In genomic region chr3:136753112-136753939, GRCh38 we compare ENCODE assay signal across 8 cellular contexts. TPM values are rescaled to one million over a fixed set of nuclear protein-coding genes. Genes with fewer than 3 reads are reported as not detected.
DNase-seq lines count a peak whose midpoint lies in the region; ATAC-seq and TF ChIP-seq lines count a peak whose summit lies in the region.

No MANE protein-coding gene starts in this region.

- WGBS in sigmoid colon, 2 donors = 13 to 52% methylated on average over 13 of the region's 13 CpGs

- no peaks in the 10 kb centered on the region for H3K9me2 ChIP-seq in HCT116 (ENCODE audit: insufficient read depth)

- TSS peak; percentile 79 for BruUV-seq in HCT116 (replicated peaks; lab: Mats Ljungman, UMichigan)

- peaks cover 0 to 30% (median 9%) of the 10 kb centered on the region in 11 experiments; a peak in 12 of 22 replicates for H4K20me1 ChIP-seq in BLaER1 treated with 17β-estradiol and CSF1 and Interleukin-3, amounts not matched to agents 10 nM and 100 nM
- H4K20me1 ChIP-seq in HCT116 (ENCODE audit: insufficient read depth) = no peaks in the 10 kb centered on the region

- peak; percentile 59 for TF ChIP-seq RAD21 in HCT116 (IDR thresholded peaks at IDR 0.05; ENCODE audit: low read depth)

- no peaks in the 10 kb centered on the region; a peak in 1 of 22 replicates for H3K36me3 ChIP-seq in BLaER1 treated with 17β-estradiol and CSF1 and Interleukin-3, amounts not matched to agents 10 nM and 100 nM
- H3K36me3 ChIP-seq in HCT116 (ENCODE audit: control insufficient read depth in 1 of 2, insufficient read depth in 2 of 2, low read length in 2 of 2) (no peaks in the 10 kb centered on the region), WERI-Rb-1 (no peaks in the 10 kb centered on the region), cardiac muscle cell (no peaks in the 10 kb centered on the region), sigmoid colon (no peaks in the 10 kb centered on the region)

- TF ChIP-seq POLR2A in HCT116 (IDR thresholded peaks at IDR 0.05; ENCODE audit: borderline replicate concordance, extremely low read depth, insufficient read depth, insufficient read length) (no peak), sigmoid colon (IDR thresholded peaks at IDR 0.05) (no peak), GM18505 (IDR thresholded peaks at IDR 0.05; ENCODE audit: borderline replicate concordance, extremely low read depth, insufficient read depth, insufficient read length) (no peak)

- POLR2A ChIA-PET in HCT116 (lab: Charles Lee) = interaction anchor here (1.0 to 2.2 kb wide), 11 partner anchors 12 to 557 kb away, joined by 3 to 13 read pairs (median 3); partner anchors contain the start of genes IL20RB and MSL2

- H3K9ac ChIP-seq in BLaER1 treated with 17β-estradiol and CSF1 and Interleukin-3, amounts not matched to agents 10 nM and 100 nM = peak overlapping the region; percentile 89 to 100 (median 99)
- H3K9ac ChIP-seq in HCT116 (ENCODE audit: low read length) = peak overlapping the region; percentile 94

- H2AFZ ChIP-seq in HCT116 (ENCODE audit: low read depth, low read length, poor library complexity, severe bottlenecking) = peak overlapping the region; percentile 74

- DNase-seq in HCT116 (ENCODE audit: low read depth, low spot score) (no peak), WERI-Rb-1 (no peak), cardiac muscle cell (ENCODE audit: low read depth in 1 of 2, low spot score in 1 of 2) (peak in 1 of 2 donors; percentile 1), sigmoid colon (no peak), NCI-H1930 (lab: John Stamatoyannopoulos, UW) (no peak)

- H3K4me3 ChIP-seq in BLaER1 treated with 17β-estradiol and CSF1 and Interleukin-3, amounts not matched to agents 10 nM and 100 nM = peak overlapping the region; percentile 55 to 76 (median 66)
- H3K4me3 ChIP-seq in HCT116 (replicated peaks in 1 of 2; ENCODE audit: low read depth in 1 of 2, low read length in 2 of 2) (peak overlapping the region; percentile 53 to 74), WERI-Rb-1 (ENCODE audit: low read depth, low read length) (peak overlapping the region; percentile 89), cardiac muscle cell (peak overlapping the region; percentile 67), sigmoid colon (peak overlapping the region; percentile 49 to 95 (median 84))

- TF ChIP-seq CTCF in HCT116 (IDR thresholded peaks at IDR 0.05 in 2 of 3, conservative IDR thresholded peaks at IDR 0.05 in 1 of 3; ENCODE audit: borderline replicate concordance in 1 of 3, insufficient read depth in 1 of 3, low read depth in 2 of 3, low read length in 2 of 3) (peak in 2 of 3 experiments; percentile 12 to 25; a peak in 2 of 6 replicates), WERI-Rb-1 (IDR thresholded peaks at IDR 0.05; ENCODE audit: low read depth, low read length) (no peak), cardiac muscle cell (IDR thresholded peaks at IDR 0.05; ENCODE audit: low read depth, low read length) (no peak), sigmoid colon (IDR thresholded peaks at IDR 0.05) (no peak)

- RAD21 ChIA-PET in HCT116 (lab: Charles Lee; ENCODE audit: low non-redundant PET in 1 of 2, low total read pairs in 2 of 2, uncharacterized antibody in 2 of 2, unreplicated experiment in 2 of 2) = interaction anchor here (0.9 to 1.7 kb wide), 5 partner anchors 261 to 678 kb away, joined by 3 to 13 read pairs (median 6); no protein-coding TSS in a partner anchor

- intact Hi-C loops in HCT116 (cut with micrococcal nuclease) (loop anchor here (2.0 kb wide), 4 partner anchors 109 to 557 kb away; partner anchors contain the start of genes MSL2 and NCK1), sigmoid colon (cut with DNase I) (loop anchor here (1.0 to 5.0 kb wide), 8 partner anchors 65 to 681 kb away; partner anchors contain the start of genes NCK1 and SLC35G2)

- no peak for TF ChIP-seq EP300 in sigmoid colon (IDR thresholded peaks at IDR 0.05)

- H3K79me2 ChIP-seq in HCT116 (ENCODE audit: insufficient read depth, low read length) = peaks cover 40% of the 10 kb centered on the region

- peak overlapping the region; percentile 92 to 100 (median 96) for H3K27ac ChIP-seq in BLaER1 treated with 17β-estradiol and CSF1 and Interleukin-3, amounts not matched to agents 10 nM and 100 nM
- H3K27ac ChIP-seq in HCT116 (ENCODE audit: low read depth, low read length) (peak overlapping the region; percentile 99), WERI-Rb-1 (peak overlapping the region; percentile 96), cardiac muscle cell (peak overlapping the region; percentile 96), sigmoid colon (peak overlapping the region; percentile 92 to 99 (median 98))

- H3K4me1 ChIP-seq in BLaER1 treated with 17β-estradiol and CSF1 and Interleukin-3, amounts not matched to agents 10 nM and 100 nM = peaks cover 36 to 58% (median 46%) of the 10 kb centered on the region in 10 experiments
- H3K4me1 ChIP-seq in HCT116 (ENCODE audit: control insufficient read depth in 1 of 2, insufficient read depth in 2 of 2, low read length in 2 of 2) = peaks cover 22 to 38% of the 10 kb centered on the region in 2 experiments
- peaks cover 32% of the 10 kb centered on the region for H3K4me1 ChIP-seq in cardiac muscle cell (ENCODE audit: low read depth)
- H3K4me1 ChIP-seq in sigmoid colon = peaks cover 0 to 36% (median 31%) of the 10 kb centered on the region in 4 donors

- H3K27me3 ChIP-seq in BLaER1 treated with 17β-estradiol and CSF1 and Interleukin-3, amounts not matched to agents 10 nM and 100 nM = no peaks in the 10 kb centered on the region
- H3K27me3 ChIP-seq in HCT116 (ENCODE audit: insufficient read depth, low read length) (no peaks in the 10 kb centered on the region), WERI-Rb-1 (ENCODE audit: insufficient read depth, low read depth, severe bottlenecking) (no peaks in the 10 kb centered on the region), cardiac muscle cell (no peaks in the 10 kb centered on the region), sigmoid colon (no peaks in the 10 kb centered on the region)

- H3K9me3 ChIP-seq in BLaER1 treated with 17β-estradiol and CSF1 and Interleukin-3, amounts not matched to agents 10 nM and 100 nM (replicated peaks in 1 of 11) = peaks cover 0 to 4% (median 0%) of the 10 kb centered on the region in 11 experiments; a peak in 3 of 22 replicates
- H3K9me3 ChIP-seq in HCT116 (ENCODE audit: control insufficient read depth in 1 of 2, insufficient read depth in 1 of 2, low read depth in 1 of 2, low read length in 2 of 2) (no peaks in the 10 kb centered on the region), WERI-Rb-1 (ENCODE audit: severe bottlenecking) (no peaks in the 10 kb centered on the region), cardiac muscle cell (ENCODE audit: low read depth) (no peaks in the 10 kb centered on the region), sigmoid colon (no peaks in the 10 kb centered on the region)

- ATAC-seq in HCT116 (no peak; the same call in 1 of the 2 replicates), GM18505 (IDR thresholded peaks at IDR 0.05; ENCODE audit: unreplicated experiment) (no peak), HG02588 (IDR thresholded peaks at IDR 0.05; ENCODE audit: unreplicated experiment) (no peak)

- CTCF ChIA-PET in HCT116 (lab: Charles Lee) = interaction anchor here (0.8 to 3.5 kb wide), 21 partner anchors 8 to 711 kb away, joined by 3 to 73 read pairs (median 6); partner anchors contain the start of gene IL20RB

- H3K4me2 ChIP-seq in BLaER1 treated with 17β-estradiol and CSF1 and Interleukin-3, amounts not matched to agents 10 nM and 100 nM = peak overlapping the region; percentile 82 to 94 (median 89)
- H3K4me2 ChIP-seq in HCT116 (ENCODE audit: low read length) = peak overlapping the region; percentile 87

TF ChIP-seq in HCT116, 20 proteins besides CTCF, POLR2A, EP300 and RAD21:
- peak; percentile 39 for TF ChIP-seq ZFX (IDR thresholded peaks at IDR 0.05)
- TF ChIP-seq CEBPB (IDR thresholded peaks at IDR 0.05; ENCODE audit: low read depth) = no peak
TF ChIP-seq in HCT116: peak in this region for 1.

RNA-seq across cellular contexts. Expression of gene STAG1, which starts 1.1 kb away (rescaled TPM):
- total RNA-seq in HCT116 (2021; ENCODE audit: unreplicated experiment) (29.4 TPM), cardiac muscle cell (18.3 and 21.0 TPM in 2 replicates), sigmoid colon (10 to 100 TPM; 37.3 to 52.8 (median 43.2) TPM)
- polyA plus RNA-seq in HCT116 (2012) = 7.4 and 10.9 TPM in 2 replicates
- polyA plus RNA-seq in cardiac muscle cell (12.7 and 14.1 TPM in 2 replicates), sigmoid colon (10 to 100 TPM; 12.0 to 15.1 (median 13.2) TPM)

Comparison
In these comparisons a context has a peak if more than half of its experiments do, and no peak if none do; other contexts are left out.
1. CTCF ChIP-seq: peak in HCT116 (2 of 3); none in WERI-Rb-1 (single experiment), cardiac muscle cell (single experiment) and sigmoid colon (0 of 4).
2. Peak in every context shown above with its lines, with median percentiles within 50 percentile points of each other: H3K27ac ChIP-seq and H3K4me3 ChIP-seq.